In the genomic region with DNA sequence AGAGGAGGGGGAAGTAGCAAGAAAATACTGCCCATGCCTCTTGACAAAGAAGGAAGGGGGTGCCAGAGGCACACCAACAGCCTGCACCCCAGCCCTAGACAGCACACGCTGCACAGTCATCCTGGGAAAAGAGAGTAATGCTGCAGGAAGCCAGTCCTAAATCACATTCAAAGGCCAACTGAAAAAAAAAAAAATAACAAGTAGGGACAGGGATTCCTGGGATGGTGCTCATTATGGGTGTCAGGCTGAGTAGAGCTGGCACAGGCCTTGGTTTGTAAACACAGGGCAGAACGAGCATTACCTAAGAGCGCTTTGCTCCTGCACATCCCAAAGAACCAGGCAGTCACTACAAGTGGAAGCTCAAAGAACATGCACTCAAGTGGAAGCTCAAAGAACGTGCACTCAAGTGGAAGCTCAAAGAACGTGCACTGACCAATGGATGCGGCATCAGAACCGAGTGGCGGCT, we compare ENCODE assay signal across 9 cellular contexts. TPM values are rescaled to one million over a fixed set of nuclear protein-coding genes. Genes with fewer than 3 reads are reported as not detected.
DNase-seq lines count a peak whose midpoint lies in the region; ATAC-seq and TF ChIP-seq lines count a peak whose summit lies in the region.
"Had no signal": no experiment of that assay in that cellular context is flagged by ENCODE, and none has a peak within 500 bp of the region (broad histone marks: within the 10 kb centered on the region; RNA-seq: fewer than 3 reads in every experiment).

No MANE protein-coding gene starts in this region.

- H3K9me3 ChIP-seq in SJCRH30 (replicated peaks) (no peaks in the 10 kb centered on the region), stomach (no peaks in the 10 kb centered on the region)

- ATAC-seq in HG03108 (IDR thresholded peaks at IDR 0.05; ENCODE audit: unreplicated experiment): no peak
- ATAC-seq in omental fat pad (ENCODE audit: low FRiP score): no peak

- 66 to 82% (median 75%) methylated on average over 8 of the region's 8 CpGs for WGBS in stomach, 5 donors

- DNase-seq in NCI-H510A treated with DMSO at 0.1 percent for 48 hours (lab: John Stamatoyannopoulos, UW) (peak; percentile 69), NCI-H510A (lab: John Stamatoyannopoulos, UW) (no peak), SJCRH30 (peak in 1 of 2 experiments; percentile 42), foreskin fibroblast (peak; percentile 90 to 93), stomach (no peak), cerebellar cortex (ENCODE audit: low spot score) (no peak), omental fat pad (ENCODE audit: low spot score) (no peak)

- TF ChIP-seq EP300 in stomach (IDR thresholded peaks at IDR 0.05): no peak

- TF ChIP-seq CTCF in foreskin fibroblast (IDR thresholded peaks at IDR 0.05; ENCODE audit: low read depth, low read length) (no peak), stomach (IDR thresholded peaks at IDR 0.05) (no peak), omental fat pad (IDR thresholded peaks at IDR 0.05) (no peak)

- H3K27ac ChIP-seq in SJCRH30 (peak overlapping the region; percentile 91), stomach (peak overlapping the region; percentile 1 to 86 (median 70))
- H3K27ac ChIP-seq: cardiac muscle cell had no signal

- intact Hi-C loops in stomach (cut with DNase I; ENCODE audit: low total_unique reads): no loop called here

- no peaks in the 10 kb centered on the region for H3K36me3 ChIP-seq in SJCRH30
- no peaks in the 10 kb centered on the region for H3K36me3 ChIP-seq in stomach
- H3K36me3 ChIP-seq: cardiac muscle cell had no signal

- H3K4me3 ChIP-seq in SJCRH30 (no peak overlapping the region), foreskin fibroblast (ENCODE audit: low read depth in 1 of 2, low read length in 2 of 2) (no peak overlapping the region), stomach (no peak overlapping the region)
- H3K4me3 ChIP-seq: cardiac muscle cell had no signal

- TF ChIP-seq POLR2A in stomach (IDR thresholded peaks at IDR 0.05): no peak

- H3K4me1 ChIP-seq in SJCRH30: peaks cover 77% of the 10 kb centered on the region
- peaks cover 79 to 100% (median 92%) of the 10 kb centered on the region in 4 donors for H3K4me1 ChIP-seq in stomach

- no peaks in the 10 kb centered on the region for H3K27me3 ChIP-seq in SJCRH30
- no peaks in the 10 kb centered on the region for H3K27me3 ChIP-seq in stomach
- H3K27me3 ChIP-seq: cardiac muscle cell had no signal

RNA-seq across cellular contexts. Expression of a gene that starts 7.8 kb away (rescaled TPM):
- total RNA-seq in SJCRH30 (2014; rRNA removed; shearing (Covaris generic)): 78.5 and 82.0 TPM in 2 replicates
- total RNA-seq in stomach (10 to 100 TPM; 33.2 to 84.6 (median 57.1) TPM), omental fat pad (10 to 100 TPM; 37.5 to 89.0 (median 62.8) TPM)
- polyA plus RNA-seq in stomach: 10 to 100 TPM in 2 of 3 donors, 1 to 10 TPM in 1; 8.4 to 19.1 (median 12.5) TPM

Comparison
In these comparisons a context has a peak if more than half of its experiments do, and no peak if none do; other contexts are left out.
1. DNase-seq: peak in NCI-H510A treated with DMSO at 0.1 percent for 48 hours (single experiment) and foreskin fibroblast (2 of 2); none in NCI-H510A (single experiment), stomach (single experiment), cerebellar cortex (single experiment) and omental fat pad (single experiment).